ENCODE assay signal across 8 cellular contexts in genomic region chr14:64914237-64914971, GRCh38. TPM values are rescaled to one million over a fixed set of nuclear protein-coding genes. Genes with fewer than 3 reads are reported as not detected.
DNase-seq lines count a peak whose midpoint lies in the region; ATAC-seq and TF ChIP-seq lines count a peak whose summit lies in the region.

Gene CHURC1, plus strand, starts transcription at chr14:64914455. Its CDS starts 41 bp downstream, at chr14:64914496.

- TF ChIP-seq POLR2A in breast epithelium (IDR thresholded peaks at IDR 0.05) = peak; percentile 94

- DNase-seq in NCI-H2196 treated with DMSO at 0.1 percent for 48 hours (lab: John Stamatoyannopoulos, UW; ENCODE audit: unreplicated experiment) (peak; percentile 88), breast epithelium (ENCODE audit: low spot score in 2 of 2) (peak; percentile 99)

- no peak for TF ChIP-seq CTCF in VCaP (conservative IDR thresholded peaks at IDR 0.05)
- TF ChIP-seq CTCF in breast epithelium (IDR thresholded peaks at IDR 0.05) = peak in 1 of 3 donors; percentile 23

- no peaks in the 10 kb centered on the region for H3K9me3 ChIP-seq in breast epithelium
- H3K9me3 ChIP-seq in iPS-18c (ENCODE audit: control insufficient read depth, insufficient read depth, low read length) = no peaks in the 10 kb centered on the region
- H3K9me3 ChIP-seq in skeletal muscle tissue (ENCODE audit: control insufficient read depth in 3 of 3, low read length in 3 of 3) = no peaks in the 10 kb centered on the region

- H3K4me3 ChIP-seq in ACC112 (ENCODE audit: low read depth, low read length) = peak within 1 kb of the TSS; percentile 90
- peak within 1 kb of the TSS; percentile 96 to 100 (median 99) for H3K4me3 ChIP-seq in breast epithelium
- peak within 1 kb of the TSS; percentile 97 for H3K4me3 ChIP-seq in iPS-18c (ENCODE audit: insufficient read depth, low read depth, low read length)
- peak within 1 kb of the TSS; percentile 84 to 97 (median 92) for H3K4me3 ChIP-seq in skeletal muscle tissue (ENCODE audit: low read length in 3 of 3)

- peaks cover 14% of the 10 kb centered on the region for H3K27me3 ChIP-seq in ACC112 (ENCODE audit: insufficient read depth, low read length)
- no peaks in the 10 kb centered on the region for H3K27me3 ChIP-seq in breast epithelium
- H3K27me3 ChIP-seq in skeletal muscle tissue (ENCODE audit: control insufficient read depth in 3 of 3, insufficient read depth in 3 of 3, low read length in 3 of 3) = no peaks in the 10 kb centered on the region

- H3K4me1 ChIP-seq in ACC112 (ENCODE audit: control insufficient read depth, insufficient read depth, low read length, unreplicated experiment) (peaks cover 33% of the 10 kb centered on the region), breast epithelium (peaks cover 0 to 7% of the 10 kb centered on the region in 2 donors), skeletal muscle tissue (ENCODE audit: control insufficient read depth in 3 of 3, insufficient read depth in 3 of 3, low read length in 3 of 3) (peaks cover 18 to 21% (median 21%) of the 10 kb centered on the region in 3 donors)

- H3K36me3 ChIP-seq in ACC112 (ENCODE audit: insufficient read depth, low read length) (peaks cover 4% of the 10 kb centered on the region; the same call in 1 of the 2 replicates), breast epithelium (no peaks in the 10 kb centered on the region), skeletal muscle tissue (ENCODE audit: control insufficient read depth in 3 of 3, insufficient read depth in 3 of 3, low read length in 3 of 3) (no peaks in the 10 kb centered on the region)

- H3K9ac ChIP-seq in skeletal muscle tissue (ENCODE audit: low read depth in 1 of 3, low read length in 3 of 3) = peak within 1 kb of the TSS; percentile 97 to 99 (median 98)

- peak within 1 kb of the TSS; percentile 91 for H2AFZ ChIP-seq in ACC112 (ENCODE audit: low read length, unreplicated experiment)

- intact Hi-C loops in breast epithelium (cut with DNase I; ENCODE audit: low total_unique reads) = no loop called here

- ATAC-seq in GM18870 (IDR thresholded peaks at IDR 0.05; ENCODE audit: unreplicated experiment) (peak; percentile 90), HG03135 (IDR thresholded peaks at IDR 0.05; ENCODE audit: unreplicated experiment) (peak; percentile 97)

- H3K79me2 ChIP-seq in ACC112 (ENCODE audit: control insufficient read depth, insufficient read depth, low read length, unreplicated experiment) = peaks cover 49% of the 10 kb centered on the region

- H3K27ac ChIP-seq in ACC112 (ENCODE audit: low read depth, low read length) (peak within 1 kb of the TSS; percentile 79), VCaP (peak within 1 kb of the TSS; percentile 85), breast epithelium (peak within 1 kb of the TSS; percentile 97 to 98), skeletal muscle tissue (ENCODE audit: low read depth, low read length) (peak within 1 kb of the TSS; percentile 94)

RNA-seq across cellular contexts. Expression of gene CHURC1, which starts in this region (rescaled TPM):
- total RNA-seq in breast epithelium (100 to 1,000 TPM in 2 of 3 donors, 10 to 100 TPM in 1; 85.6 to 122 (median 102) TPM), skeletal muscle tissue (33.4 TPM)

Comparison
In these comparisons a context has a peak if more than half of its experiments do, and no peak if none do; other contexts are left out.
1. Peak in every context shown above with its lines: DNase-seq, ATAC-seq, H3K4me3 ChIP-seq and H3K27ac ChIP-seq.